In the genomic region with DNA sequence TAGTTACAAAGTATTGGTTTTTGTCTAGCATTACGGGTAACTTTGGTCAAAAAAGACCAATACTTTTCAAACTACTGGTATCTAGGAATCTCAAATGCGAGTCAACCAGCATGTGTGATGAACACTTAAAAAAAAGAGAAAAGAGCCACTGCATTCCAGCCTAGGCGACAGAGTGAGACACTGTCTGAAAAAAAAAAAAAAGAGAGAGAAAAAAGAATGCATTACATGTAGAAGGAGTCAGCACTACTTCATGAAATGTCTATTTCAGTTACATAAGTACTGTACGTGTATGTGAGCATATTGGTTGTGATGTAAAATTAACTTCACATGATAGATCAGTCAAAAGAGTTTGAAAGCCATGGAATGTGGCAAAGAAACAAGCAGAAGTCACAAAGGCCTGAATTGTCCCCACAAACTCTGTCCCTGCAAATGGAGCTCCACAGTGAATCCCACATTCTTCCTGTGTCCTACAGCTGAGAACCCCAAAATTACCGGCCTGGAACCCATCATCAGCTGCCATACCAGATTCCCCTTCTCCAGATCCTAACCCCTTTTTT, we compare ENCODE assay signal across 1 cellular context.
TF ChIP-seq lines count a peak whose summit lies in the region.

No MANE protein-coding gene starts in this region.

TF ChIP-seq in GM12878, 131 proteins besides CTCF, POLR2A, EP300 and RAD21:
- no peak for TF ChIP-seq RUNX3 (IDR thresholded peaks at IDR 0.05; ENCODE audit: low read length)
- TF ChIP-seq HDAC2 (IDR thresholded peaks at IDR 0.05) = no peak
- TF ChIP-seq IKZF2 (IDR thresholded peaks at IDR 0.05) = 0 out of 4 replicates have a peak, but pooled peaks of 1 of the 2 experiments have one; percentile 34
- TF ChIP-seq IKZF1 (conservative IDR thresholded peaks at IDR 0.05) = 0 out of 2 replicates have a peak, but pooled peaks have one; percentile 10
- TF ChIP-seq SMC3 (IDR thresholded peaks at IDR 0.05; ENCODE audit: borderline replicate concordance, low read length) = no peak
- TF ChIP-seq TARDBP (IDR thresholded peaks at IDR 0.05; ENCODE audit: borderline replicate concordance) = no peak
- TF ChIP-seq, protein P1, sequence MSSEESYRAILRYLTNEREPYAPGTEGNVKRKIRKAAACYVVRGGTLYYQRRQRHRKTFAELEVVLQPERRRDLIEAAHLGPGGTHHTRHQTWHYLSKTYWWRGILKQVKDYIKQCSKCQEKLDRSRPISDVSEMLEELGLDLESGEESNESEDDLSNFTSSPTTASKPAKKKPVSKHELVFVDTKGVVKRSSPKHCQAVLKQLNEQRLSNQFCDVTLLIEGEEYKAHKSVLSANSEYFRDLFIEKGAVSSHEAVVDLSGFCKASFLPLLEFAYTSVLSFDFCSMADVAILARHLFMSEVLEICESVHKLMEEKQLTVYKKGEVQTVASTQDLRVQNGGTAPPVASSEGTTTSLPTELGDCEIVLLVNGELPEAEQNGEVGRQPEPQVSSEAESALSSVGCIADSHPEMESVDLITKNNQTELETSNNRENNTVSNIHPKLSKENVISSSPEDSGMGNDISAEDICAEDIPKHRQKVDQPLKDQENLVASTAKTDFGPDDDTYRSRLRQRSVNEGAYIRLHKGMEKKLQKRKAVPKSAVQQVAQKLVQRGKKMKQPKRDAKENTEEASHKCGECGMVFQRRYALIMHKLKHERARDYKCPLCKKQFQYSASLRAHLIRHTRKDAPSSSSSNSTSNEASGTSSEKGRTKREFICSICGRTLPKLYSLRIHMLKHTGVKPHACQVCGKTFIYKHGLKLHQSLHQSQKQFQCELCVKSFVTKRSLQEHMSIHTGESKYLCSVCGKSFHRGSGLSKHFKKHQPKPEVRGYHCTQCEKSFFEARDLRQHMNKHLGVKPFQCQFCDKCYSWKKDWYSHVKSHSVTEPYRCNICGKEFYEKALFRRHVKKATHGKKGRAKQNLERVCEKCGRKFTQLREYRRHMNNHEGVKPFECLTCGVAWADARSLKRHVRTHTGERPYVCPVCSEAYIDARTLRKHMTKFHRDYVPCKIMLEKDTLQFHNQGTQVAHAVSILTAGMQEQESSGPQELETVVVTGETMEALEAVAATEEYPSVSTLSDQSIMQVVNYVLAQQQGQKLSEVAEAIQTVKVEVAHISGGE (CRISPR knock-in tag; IDR thresholded peaks at IDR 0.05) = no peak
